Comparison of ENCODE assay signal across 8 cellular contexts in the genomic region with DNA sequence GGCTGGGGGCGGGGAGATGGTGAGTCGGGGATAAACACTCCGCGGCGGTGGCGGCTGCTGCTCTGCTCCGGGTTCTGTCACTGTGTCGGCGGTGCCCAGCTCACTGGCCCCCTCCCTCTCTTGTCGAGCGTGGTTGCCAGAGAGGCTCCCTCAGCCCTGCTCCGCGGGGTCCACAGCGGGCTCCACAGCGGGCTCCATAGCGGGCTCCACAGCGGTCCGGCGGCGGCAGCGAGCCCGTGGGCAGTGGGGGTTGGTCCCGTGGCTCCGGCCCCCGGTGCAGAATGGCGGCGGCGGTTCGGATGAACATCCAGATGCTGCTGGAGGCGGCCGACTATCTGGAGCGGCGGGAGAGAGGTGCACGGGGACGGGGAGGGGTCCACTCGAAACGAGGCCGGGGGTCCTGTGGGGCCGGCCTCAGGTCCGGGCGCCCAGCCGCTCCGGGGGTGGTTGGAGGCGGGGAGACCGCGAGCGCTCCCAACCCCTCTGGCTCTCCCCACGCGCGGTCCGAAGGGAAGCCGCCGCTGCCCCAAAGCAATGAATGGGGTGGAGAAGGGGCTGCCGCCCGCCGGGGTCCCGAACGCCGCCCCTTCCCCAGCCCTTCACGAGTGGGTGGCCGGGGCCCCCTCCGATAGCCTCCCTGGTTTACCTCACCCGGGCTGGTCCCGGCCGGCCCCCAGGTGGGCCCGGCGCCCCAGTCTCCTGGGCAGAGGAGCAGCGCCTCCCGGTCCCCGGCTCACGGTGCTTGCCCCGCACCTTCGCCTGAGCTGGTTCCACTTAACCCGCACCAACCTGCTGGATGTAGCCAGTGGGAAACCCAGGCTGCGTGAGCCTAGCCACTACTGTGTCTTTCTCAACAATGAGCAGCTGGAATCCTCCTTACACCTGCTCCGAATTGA. TPM values are rescaled to one million over a fixed set of nuclear protein-coding genes. Genes with fewer than 3 reads are reported as not detected.
DNase-seq lines count a peak whose midpoint lies in the region; ATAC-seq, FAIRE-seq and TF ChIP-seq lines count a peak whose summit lies in the region.

A gene with protein sequence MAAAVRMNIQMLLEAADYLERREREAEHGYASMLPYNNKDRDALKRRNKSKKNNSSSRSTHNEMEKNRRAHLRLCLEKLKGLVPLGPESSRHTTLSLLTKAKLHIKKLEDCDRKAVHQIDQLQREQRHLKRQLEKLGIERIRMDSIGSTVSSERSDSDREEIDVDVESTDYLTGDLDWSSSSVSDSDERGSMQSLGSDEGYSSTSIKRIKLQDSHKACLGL (plus strand): TSS at position 60 of the 896 bp plus-strand sequence. CDS start 222 bp downstream, at position 282.

- H2BK12ac ChIP-seq in trophoblast cell (ENCODE audit: low read length): peak within 1 kb of the TSS; percentile 65

- TF ChIP-seq POLR2A in heart left ventricle (IDR thresholded peaks at IDR 0.05): peak; percentile 88 to 94

- peak within 1 kb of the TSS; percentile 34 for H3K23ac ChIP-seq in trophoblast cell (ENCODE audit: low read length)

- H3K27ac ChIP-seq in heart left ventricle: peak within 1 kb of the TSS; percentile 71 to 99 (median 96)
- H3K27ac ChIP-seq in trophoblast cell (ENCODE audit: low read depth, low read length): peak within 1 kb of the TSS; percentile 72

- WGBS in heart left ventricle, 4 donors: 0 to 1% (median 1%) methylated on average over 25 to 76 of the region's 76 CpGs
- no CpG with 5 or more reads among the region's 76 CpGs for WGBS in trophoblast cell (ENCODE audit: extremely low coverage, insufficient coverage, insufficient read length)

- peak within 1 kb of the TSS; percentile 67 for H3K4ac ChIP-seq in trophoblast cell (ENCODE audit: low read depth, low read length)

- peaks cover 8% of the 10 kb centered on the region for H3K79me1 ChIP-seq in trophoblast cell (ENCODE audit: low read length)

- peaks cover 9% of the 10 kb centered on the region for H3K79me2 ChIP-seq in trophoblast cell (ENCODE audit: control insufficient read depth, insufficient read depth, low read length, poor library complexity)

- peak within 1 kb of the TSS; percentile 92 for H2AFZ ChIP-seq in trophoblast cell (ENCODE audit: insufficient read depth, low read length, poor library complexity)

- peak within 1 kb of the TSS; percentile 93 for H3K14ac ChIP-seq in trophoblast cell (ENCODE audit: low read length)

- peak within 1 kb of the TSS; percentile 99 for H3K4me2 ChIP-seq in trophoblast cell (ENCODE audit: low read length)

- TF ChIP-seq CTCF in heart left ventricle (IDR thresholded peaks at IDR 0.05): no peak
- TF ChIP-seq CTCF in D721Med (IDR thresholded peaks at IDR 0.05; ENCODE audit: insufficient read depth, missing control alignments): no peak
- no peak for TF ChIP-seq CTCF in GM10266 (IDR thresholded peaks at IDR 0.05; ENCODE audit: control insufficient read depth, insufficient read depth, low read depth, missing control alignments)

- peak within 1 kb of the TSS; percentile 94 for H2AK5ac ChIP-seq in trophoblast cell (ENCODE audit: low read length)

- H3K9ac ChIP-seq in trophoblast cell (ENCODE audit: low read length): peak within 1 kb of the TSS; percentile 90

- peak within 1 kb of the TSS; percentile 92 for H4K8ac ChIP-seq in trophoblast cell (ENCODE audit: low read depth, low read length)

- H4K91ac ChIP-seq in trophoblast cell (ENCODE audit: low read depth, low read length): peak within 1 kb of the TSS; percentile 96

- peak; percentile 1 for DNase-seq in NCI-H2029 (lab: John Stamatoyannopoulos, UW)
- no peak for DNase-seq in NCI-H2029 treated with DMSO at 0.1 percent for 48 hours (lab: John Stamatoyannopoulos, UW)
- DNase-seq in HK-2 (ENCODE audit: unreplicated experiment): peak; percentile 22
- peak; percentile 86 for DNase-seq in activated gamma-delta T cell (lab: John Stamatoyannopoulos, UW)
- DNase-seq in heart left ventricle: peak; percentile 23 to 73 (median 34)
- DNase-seq in trophoblast cell: peak in 1 of 2 donors; percentile 53
- DNase-seq in D721Med (ENCODE audit: insufficient read length, low spot score): no peak
- DNase-seq in GM10266 (ENCODE audit: extremely low spot score): no peak

- H3K18ac ChIP-seq in trophoblast cell (ENCODE audit: low read length): peak within 1 kb of the TSS; percentile 91

- H3K4me3 ChIP-seq in heart left ventricle (peak within 1 kb of the TSS; percentile 66 to 88 (median 82)), trophoblast cell (ENCODE audit: low read depth, low read length) (peak within 1 kb of the TSS; percentile 94)

- peak within 1 kb of the TSS; percentile 88 for H2BK120ac ChIP-seq in trophoblast cell (ENCODE audit: insufficient read depth, low read length, poor library complexity)

- peak in 1 of 4 donors; percentile 0 for ATAC-seq in heart left ventricle

- peak within 1 kb of the TSS; percentile 96 for H4K12ac ChIP-seq in trophoblast cell (ENCODE audit: low read depth, low read length)

- no peak for FAIRE-seq in D721Med (lab: Jason Lieb, UNC)

- intact Hi-C loops in heart left ventricle (cut with DNase I): loop anchor here in 9 of 10 donors (2.0 to 10.0 kb wide), 9 partner anchors 152 to 390 kb away; a partner anchor contains a TSS

- H3K36me3 ChIP-seq in heart left ventricle (peaks cover 0 to 58% (median 37%) of the 10 kb centered on the region in 9 donors), trophoblast cell (ENCODE audit: control insufficient read depth in 1 of 2, insufficient read depth in 2 of 2, low read length in 2 of 2) (peaks cover 3 to 4% of the 10 kb centered on the region in 2 experiments)

- no peaks in the 10 kb centered on the region for H3K27me3 ChIP-seq in heart left ventricle
- no peaks in the 10 kb centered on the region for H3K27me3 ChIP-seq in trophoblast cell (ENCODE audit: insufficient read depth, low read length)

- H3K4me1 ChIP-seq in heart left ventricle: peaks cover 0 to 56% (median 14%) of the 10 kb centered on the region in 12 donors
- H3K4me1 ChIP-seq in trophoblast cell (ENCODE audit: control insufficient read depth in 1 of 2, insufficient read depth in 2 of 2, low read length in 2 of 2): peaks cover 0 to 2% of the 10 kb centered on the region in 2 experiments

- H2BK5ac ChIP-seq in trophoblast cell (ENCODE audit: low read depth, low read length, poor library complexity): peak within 1 kb of the TSS; percentile 86

- H3K9me3 ChIP-seq in heart left ventricle (no peaks in the 10 kb centered on the region), trophoblast cell (ENCODE audit: insufficient read depth, low read depth, low read length) (no peaks in the 10 kb centered on the region)

RNA-seq across cellular contexts. Expression of the gene that starts here (rescaled TPM):
- total RNA-seq in heart left ventricle: 10 to 100 TPM in 1 of 9 donors, 1 to 10 TPM in 8; 3.2 to 17.0 (median 5.1) TPM
- polyA plus RNA-seq in heart left ventricle: 1 to 10 TPM; 1.6 to 3.7 TPM
- 26.3 and 29.3 TPM in 2 replicates for polyA plus RNA-seq in trophoblast cell (2013)

Comparison
In these comparisons a context has a peak if more than half of its experiments do, and no peak if none do; other contexts are left out.
1. DNase-seq: peak in NCI-H2029 (single experiment), HK-2 (single experiment), activated gamma-delta T cell (single experiment) and heart left ventricle (5 of 5); none in NCI-H2029 treated with DMSO at 0.1 percent for 48 hours (single experiment), D721Med (single experiment) and GM10266 (single experiment).